14 cellular contexts compared by ENCODE assay signal in the genomic region with DNA sequence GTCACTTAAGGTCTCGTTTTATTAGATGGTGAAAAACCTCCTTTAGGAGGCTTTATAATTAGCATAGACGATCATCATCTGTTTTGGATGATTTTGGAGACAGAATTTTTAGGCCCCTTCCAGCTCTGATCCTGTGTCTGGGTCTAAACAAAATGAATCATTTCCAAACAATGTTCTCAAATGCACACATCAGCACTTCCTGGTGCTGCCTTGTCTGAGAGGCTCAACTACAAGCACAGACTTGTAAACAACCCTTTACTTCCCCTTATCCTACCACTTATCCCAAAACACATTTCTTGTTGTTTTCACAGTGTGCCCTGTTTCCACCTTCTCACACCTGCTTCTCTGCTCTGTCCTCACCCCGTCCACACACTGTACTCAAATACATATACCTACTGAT.
A peak's percentile ranks its signal among the peaks of the same experiment; 100 is the strongest.
DNase-seq lines count a peak whose midpoint lies in the region; ATAC-seq, FAIRE-seq and TF ChIP-seq lines count a peak whose summit lies in the region.
"Had no signal": no experiment of that assay in that cellular context is flagged by ENCODE, and none has a peak within 500 bp of the region (broad histone marks: within the 10 kb centered on the region; RNA-seq: fewer than 3 reads in every experiment).

No MANE protein-coding gene starts in this region.

- no peaks in the 10 kb centered on the region for H3K9me1 ChIP-seq in endothelial cell of umbilical vein (replicated peaks; ENCODE audit: control insufficient read depth, extremely low read depth, insufficient read depth, low read length)

- FAIRE-seq in endothelial cell of umbilical vein (lab: Jason Lieb, UNC) = peak; percentile 63

- POLR2A ChIA-PET in endothelial cell of umbilical vein (lab: Charles Lee) = no interaction called here

- no peak for ATAC-seq in GM19035 (IDR thresholded peaks at IDR 0.05; ENCODE audit: unreplicated experiment)
- ATAC-seq in stimulated activated naive CD8-positive, alpha-beta T cell treated with anti-CD3 and anti-CD28 coated beads, Interleukin-15, Interleukin-2, amounts not matched to agents 100 U/mL and 50 U/mL, for 24 hours = no peak
- ATAC-seq: activated naive CD4-positive, alpha-beta T cell treated with anti-CD3 and anti-CD28 coated beads, Interleukin-2, amount 50 U/mL, for 72 hours; stimulated activated naive CD8-positive, alpha-beta T cell treated with anti-CD3 and anti-CD28 coated beads, Interleukin-15, amount 100 ng/mL, for 72 hours had no signal

- H4K20me1 ChIP-seq in endothelial cell of umbilical vein (replicated peaks; ENCODE audit: control insufficient read depth, extremely low read depth, insufficient read depth, low read length) = no peaks in the 10 kb centered on the region

- no peak overlapping the region for H3K9ac ChIP-seq in endothelial cell of umbilical vein (replicated peaks; ENCODE audit: extremely low read depth, insufficient read depth, low read length)

- no peaks in the 10 kb centered on the region for H3K9me3 ChIP-seq in endothelial cell of umbilical vein (replicated peaks; ENCODE audit: control insufficient read depth, insufficient read depth, low read length)
- H3K9me3 ChIP-seq: neutrophil had no signal

- DNase-seq in DMS153 treated with DMSO at 0.1 percent for 48 hours (lab: John Stamatoyannopoulos, UW; ENCODE audit: unreplicated experiment) (peak; percentile 33), NCI-H748 treated with DMSO at 0.1 percent for 48 hours (lab: John Stamatoyannopoulos, UW) (peak; percentile 22), endothelial cell of umbilical vein (ENCODE audit: low read depth, low spot score) (peak; percentile 68), myocyte (ENCODE audit: low read depth) (peak; percentile 57), cerebellum (ENCODE audit: low spot score) (no peak), GM13977 (ENCODE audit: low spot score) (no peak)
- no peak for DNase-seq in stimulated activated naive CD8-positive, alpha-beta T cell treated with anti-CD3 and anti-CD28 coated beads, Interleukin-15, Interleukin-2, amounts not matched to agents 100 U/mL and 50 U/mL, for 24 hours
- DNase-seq: activated CD4-positive, alpha-beta memory T cell treated with anti-CD3 and anti-CD28 coated beads, Interleukin-2, amount 10 ng/mL, durations not matched to agents 7 days and 5 days; CD4-positive, alpha-beta T cell; NCI-H1092 treated with DMSO at 0.1 percent for 48 hours; stimulated activated naive CD8-positive, alpha-beta T cell treated with anti-CD3 and anti-CD28 coated beads, Interleukin-15, amount 100 ng/mL, for 72 hours had no signal

- H3K79me2 ChIP-seq in endothelial cell of umbilical vein (ENCODE audit: control insufficient read depth, insufficient read depth, low read length) = no peaks in the 10 kb centered on the region

- H3K4me1 ChIP-seq in endothelial cell of umbilical vein (ENCODE audit: control insufficient read depth, extremely low read depth, insufficient read depth, low read length) = peaks cover 3% of the 10 kb centered on the region

- H3K27ac ChIP-seq in endothelial cell of umbilical vein (ENCODE audit: insufficient read depth, low read depth, low read length) = peak overlapping the region; percentile 18
- H3K27ac ChIP-seq: neutrophil had no signal

- no peak for TF ChIP-seq CTCF in endothelial cell of umbilical vein (IDR thresholded peaks at IDR 0.05; ENCODE audit: extremely low read depth in 1 of 2, insufficient read depth in 1 of 2, low read depth in 1 of 2, low read length in 2 of 2)
- no peak for TF ChIP-seq CTCF in GM13977 (IDR thresholded peaks at IDR 0.05; ENCODE audit: extremely low read depth, insufficient read depth, missing control alignments)

- H3K36me3 ChIP-seq in endothelial cell of umbilical vein (ENCODE audit: control insufficient read depth in 2 of 2, extremely low read depth in 1 of 2, insufficient read depth in 2 of 2, low read length in 2 of 2) = no peaks in the 10 kb centered on the region
- H3K36me3 ChIP-seq: neutrophil had no signal

- H3K27me3 ChIP-seq in endothelial cell of umbilical vein (ENCODE audit: control insufficient read depth in 2 of 2, insufficient read depth in 2 of 2, low read length in 2 of 2) = no peaks in the 10 kb centered on the region
- H3K27me3 ChIP-seq: neutrophil had no signal

- dilution Hi-C loops in endothelial cell of umbilical vein (cut with MboI; ENCODE audit: extremely low pct_ligation_motif_present, low sequenced_read_pairs) = no loop called here

- no peak overlapping the region for H3K4me3 ChIP-seq in endothelial cell of umbilical vein (replicated peaks in 1 of 3; ENCODE audit: insufficient read depth in 1 of 3, low read depth in 1 of 3, low read length in 3 of 3)

- peak overlapping the region; percentile 82 for H2AFZ ChIP-seq in endothelial cell of umbilical vein (ENCODE audit: low read depth, low read length)

- in situ Hi-C loops in GM13977 (cut with MboI; ENCODE audit: low pct_unique_long_range_greater_than_20kb, low sequenced_read_pairs, unreplicated experiment) = no loop called here

- H3K4me2 ChIP-seq in endothelial cell of umbilical vein (ENCODE audit: insufficient read depth, low read length) = peak overlapping the region; percentile 1

- intact Hi-C loops in endothelial cell of umbilical vein (cut with micrococcal nuclease) = no loop called here

- TF ChIP-seq POLR2A in endothelial cell of umbilical vein (IDR thresholded peaks at IDR 0.05; ENCODE audit: low read depth, low read length) = no peak

- CTCF ChIA-PET in endothelial cell of umbilical vein (lab: Charles Lee) = no interaction called here

- no TSS peak for BruUV-seq in endothelial cell of umbilical vein (replicated peaks; lab: Mats Ljungman, UMichigan)

TF ChIP-seq in endothelial cell of umbilical vein, 7 proteins besides CTCF, POLR2A, EP300 and RAD21:
- TF ChIP-seq GATA2 (IDR thresholded peaks at IDR 0.05; ENCODE audit: insufficient read depth, insufficient read length, low read depth, low read length) (no peak), EZH2 (IDR thresholded peaks at IDR 0.05; ENCODE audit: borderline replicate concordance, low read depth, low read length, severe bottlenecking) (no peak), POLR2AphosphoS5 (IDR thresholded peaks at IDR 0.05; ENCODE audit: insufficient read depth, low read depth, low read length) (no peak), FOS (IDR thresholded peaks at IDR 0.05; ENCODE audit: borderline replicate concordance, insufficient read depth, low read length) (no peak), MYC (IDR thresholded peaks at IDR 0.05; ENCODE audit: low read depth, low read length) (no peak)

Comparison
In these comparisons a context has a peak if more than half of its experiments do, and no peak if none do; other contexts are left out.
1. DNase-seq: peak in DMS153 treated with DMSO at 0.1 percent for 48 hours (single experiment), NCI-H748 treated with DMSO at 0.1 percent for 48 hours (single experiment), endothelial cell of umbilical vein (single experiment) and myocyte (single experiment); none in cerebellum (single experiment), stimulated activated naive CD8-positive, alpha-beta T cell treated with anti-CD3 and anti-CD28 coated beads, Interleukin-15, Interleukin-2, amounts not matched to agents 100 U/mL and 50 U/mL, for 24 hours (single experiment) and GM13977 (single experiment).